Comparison of ENCODE assay signal across 8 cellular contexts in genomic region chr13:19633340-19634128, GRCh38. TPM values are rescaled to one million over a fixed set of nuclear protein-coding genes. Genes with fewer than 3 reads are reported as not detected.
DNase-seq lines count a peak whose midpoint lies in the region; ATAC-seq and TF ChIP-seq lines count a peak whose summit lies in the region.

Gene MPHOSPH8, plus strand, starts transcription at chr13:19633659. Its CDS starts 90 bp downstream, at chr13:19633749.

- intact Hi-C loops in CD14-positive monocyte (cut with micrococcal nuclease) (loop anchor here in 1 of 2 donors (5.0 kb wide), 2 partner anchors 149 to 229 kb away; partner anchors contain the start of genes PSPC1 and ZMYM5), lower leg skin (cut with DNase I; ENCODE audit: low total_unique reads) (no loop called here)
- intact Hi-C loops in activated CD4-positive, alpha-beta memory T cell treated with anti-CD3 and anti-CD28 coated beads for 36 hours (cut with micrococcal nuclease) = loop anchor here (1.0 kb wide), 5 partner anchors 46 to 528 kb away; partner anchors contain the start of gene GJA3

- H3K4me3 Mint-ChIP-seq in CD14-positive monocyte = peak within 1 kb of the TSS; percentile 100
- peak within 1 kb of the TSS; percentile 100 for H3K4me3 Mint-ChIP-seq in activated CD4-positive, alpha-beta memory T cell treated with anti-CD3 and anti-CD28 coated beads for 36 hours

- H3K4me3 ChIP-seq in duodenal mucosa (ENCODE audit: low read depth in 1 of 2, low read length in 2 of 2) (peak within 1 kb of the TSS; percentile 89 to 100), lower leg skin (ENCODE audit: low read depth, poor library complexity, severe bottlenecking) (peak within 1 kb of the TSS; percentile 87)

- DNase-seq in CD14-positive monocyte (ENCODE audit: low spot score) (peak; percentile 88), NCI-H82 (lab: John Stamatoyannopoulos, UW) (peak; percentile 99), lower leg skin (ENCODE audit: low spot score in 2 of 2) (peak; percentile 96 to 99)
- peak; percentile 96 for DNase-seq in activated CD4-positive, alpha-beta memory T cell treated with anti-CD3 and anti-CD28 coated beads for 36 hours
- DNase-seq in stimulated activated CD4-positive, alpha-beta T cell treated with anti-CD3 and anti-CD28 coated beads, Interleukin-4, amount 100 ng/mL, for 48 hours (ENCODE audit: low read depth in 2 of 2) = peak; percentile 86 to 92

- peak within 1 kb of the TSS; percentile 97 to 100 (median 99) for H3K27ac Mint-ChIP-seq in CD14-positive monocyte
- H3K27ac Mint-ChIP-seq in activated CD4-positive, alpha-beta memory T cell treated with anti-CD3 and anti-CD28 coated beads for 36 hours = peak within 1 kb of the TSS; percentile 98

- no peaks in the 10 kb centered on the region for H3K9me3 ChIP-seq in duodenal mucosa (ENCODE audit: control insufficient read depth in 1 of 2, low read length in 2 of 2)

- H3K27ac ChIP-seq in duodenal mucosa (ENCODE audit: low read depth, low read length) = peak within 1 kb of the TSS; percentile 89

- no peaks in the 10 kb centered on the region for H3K36me3 ChIP-seq in duodenal mucosa (ENCODE audit: control insufficient read depth in 1 of 2, insufficient read depth in 2 of 2, low read length in 2 of 2)

- peaks cover 22% of the 10 kb centered on the region for H3K4me1 Mint-ChIP-seq in CD14-positive monocyte
- peaks cover 24% of the 10 kb centered on the region for H3K4me1 Mint-ChIP-seq in activated CD4-positive, alpha-beta memory T cell treated with anti-CD3 and anti-CD28 coated beads for 36 hours (ENCODE audit: low read depth)

- peaks cover 10 to 15% (median 13%) of the 10 kb centered on the region in 7 donors for H3K9me3 Mint-ChIP-seq in CD14-positive monocyte
- H3K9me3 Mint-ChIP-seq in activated CD4-positive, alpha-beta memory T cell treated with anti-CD3 and anti-CD28 coated beads for 36 hours = peaks cover 4% of the 10 kb centered on the region

- peaks cover 17 to 19% of the 10 kb centered on the region in 2 donors for H3K4me1 ChIP-seq in duodenal mucosa (ENCODE audit: control insufficient read depth in 1 of 2, insufficient read depth in 2 of 2, low read length in 2 of 2)

- TF ChIP-seq CTCF in CD14-positive monocyte (IDR thresholded peaks at IDR 0.05) (no peak), lower leg skin (IDR thresholded peaks at IDR 0.05) (no peak)

- H3K36me3 Mint-ChIP-seq in CD14-positive monocyte = peaks cover 1 to 10% of the 10 kb centered on the region in 2 donors
- H3K36me3 Mint-ChIP-seq in activated CD4-positive, alpha-beta memory T cell treated with anti-CD3 and anti-CD28 coated beads for 36 hours = peaks cover 7% of the 10 kb centered on the region

- peak in 1 of 2 donors; percentile 73 for TF ChIP-seq POLR2A in lower leg skin (IDR thresholded peaks at IDR 0.05)

- WGBS in lower leg skin, 2 donors = 1% methylated on average over 68 of the region's 68 CpGs

- no peaks in the 10 kb centered on the region for H3K27me3 ChIP-seq in duodenal mucosa (ENCODE audit: control insufficient read depth in 1 of 2, insufficient read depth in 2 of 2, low read length in 2 of 2)

- H3K27me3 Mint-ChIP-seq in CD14-positive monocyte (ENCODE audit: low read depth in 3 of 3) = no peaks in the 10 kb centered on the region
- H3K27me3 Mint-ChIP-seq in activated CD4-positive, alpha-beta memory T cell treated with anti-CD3 and anti-CD28 coated beads for 36 hours = peaks cover 2% of the 10 kb centered on the region

- CTCF ChIA-PET in activated CD4-positive, alpha-beta memory T cell treated with anti-CD3 and anti-CD28 coated beads for 36 hours (lab: Charles Lee) = interaction anchor here (0.5 to 1.5 kb wide), 4 partner anchors 28 to 230 kb away, joined by 3 to 5 read pairs (median 4); partner anchors contain the start of gene ZMYM5

- H3K9ac ChIP-seq in duodenal mucosa (ENCODE audit: low read depth in 1 of 2, low read length in 2 of 2) = peak within 1 kb of the TSS; percentile 83 to 96

- POLR2A ChIA-PET in activated CD4-positive, alpha-beta memory T cell treated with anti-CD3 and anti-CD28 coated beads for 36 hours (lab: Charles Lee) = interaction anchor here (0.7 to 1.8 kb wide), 5 partner anchors 12 to 227 kb away, joined by 3 to 5 read pairs (median 3); partner anchors contain the start of gene PSPC1

- ATAC-seq in GM19397 (IDR thresholded peaks at IDR 0.05; ENCODE audit: unreplicated experiment) (peak; percentile 99), HG03571 (IDR thresholded peaks at IDR 0.05; ENCODE audit: unreplicated experiment) (peak; percentile 98)

RNA-seq across cellular contexts. Expression of gene MPHOSPH8, which starts in this region (rescaled TPM):
- polyA plus RNA-seq in CD14-positive monocyte = 1 to 10 TPM; 2.1 to 5.3 TPM
- total RNA-seq in activated CD4-positive, alpha-beta memory T cell treated with anti-CD3 and anti-CD28 coated beads for 36 hours = 10 to 100 TPM; 32.6 to 37.6 TPM
- 10 to 100 TPM; 18.6 to 30.1 (median 25.6) TPM for total RNA-seq in lower leg skin

Comparison
In these comparisons a context has a peak if more than half of its experiments do, and no peak if none do; other contexts are left out.
1. Peak in every context shown above with its lines: DNase-seq, ATAC-seq, H3K4me3 ChIP-seq and H3K27ac ChIP-seq.